ENCODE assay signal across 1 cellular context in the genomic region with DNA sequence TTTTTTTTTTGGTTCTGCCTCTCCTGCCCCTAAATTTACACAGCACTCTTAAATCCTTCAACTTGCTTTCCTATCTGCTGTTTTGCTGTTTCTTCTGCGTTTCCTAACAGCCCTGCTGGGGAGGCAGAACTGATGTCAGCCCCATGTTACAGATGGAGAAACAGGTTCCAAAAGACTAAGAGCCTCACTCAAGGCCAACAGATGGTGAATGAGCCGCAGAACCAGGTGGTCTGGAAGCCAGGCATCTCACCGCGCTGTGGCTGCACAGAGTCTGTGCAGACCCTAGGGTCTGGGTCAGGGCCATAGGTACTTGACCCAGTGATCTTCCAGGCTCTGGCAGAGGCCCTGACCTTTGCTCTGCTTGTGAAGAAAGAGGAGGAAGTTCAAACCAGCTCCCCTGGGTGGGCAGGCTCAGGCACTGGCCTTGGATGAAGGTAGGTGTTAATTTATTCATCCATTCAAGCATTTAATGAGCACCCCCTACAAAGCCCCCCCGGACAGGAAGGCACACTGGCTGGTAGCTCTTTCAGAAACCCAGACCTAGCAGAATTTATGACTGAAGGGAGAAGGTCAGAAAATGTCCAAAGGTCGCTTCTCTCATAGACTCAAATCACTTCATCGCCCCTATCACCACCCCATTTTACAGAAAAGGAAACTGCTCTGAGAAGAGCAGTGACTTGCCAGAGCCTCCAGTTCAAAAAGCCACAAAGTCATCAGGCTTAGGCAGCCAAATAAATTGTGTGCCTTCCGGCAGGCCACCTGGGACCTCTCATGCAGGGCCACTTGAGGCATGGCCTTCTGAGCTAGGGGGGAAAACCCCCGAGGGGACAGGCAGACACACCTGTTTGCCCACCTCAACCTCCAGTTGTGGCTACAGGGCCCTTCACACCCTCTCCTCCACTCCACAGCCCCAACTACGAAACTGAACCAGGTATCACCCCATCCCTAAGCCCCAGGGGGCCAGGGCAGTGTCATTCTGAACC.
TF ChIP-seq lines count a peak whose summit lies in the region.

No MANE protein-coding gene starts in this region.

TF ChIP-seq in HepG2, 621 proteins besides CTCF, POLR2A, EP300 and RAD21 (continued from another document and continues in another):
- TF ChIP-seq ZNF407 (CRISPR knock-in tag; IDR thresholded peaks at IDR 0.05; ENCODE audit: not compliant biosample characterization) (no peak), ZNF101 (CRISPR knock-in tag; IDR thresholded peaks at IDR 0.05; ENCODE audit: borderline replicate concordance, low read depth) (no peak), ZBTB8A (CRISPR knock-in tag; IDR thresholded peaks at IDR 0.05; ENCODE audit: borderline replicate concordance, low read depth) (no peak), SRSF1 (optimal IDR thresholded peaks at IDR 0.05; ENCODE audit: low read depth, low read length) (peak; percentile 24), EED (CRISPR knock-in tag; IDR thresholded peaks at IDR 0.05) (0 out of 2 replicates have a peak, but pooled peaks have one; percentile 16), ZFAT (CRISPR knock-in tag; conservative IDR thresholded peaks at IDR 0.05) (no peak), SRSF4 (IDR thresholded peaks at IDR 0.05; ENCODE audit: low read depth, low read length, poor library complexity, severe bottlenecking) (no peak), PATZ1 (CRISPR knock-in tag; IDR thresholded peaks at IDR 0.05) (peak; percentile 95), ZNF788 (CRISPR knock-in tag; IDR thresholded peaks at IDR 0.05; ENCODE audit: borderline replicate concordance) (no peak), BCL3 (CRISPR knock-in tag; IDR thresholded peaks at IDR 0.05) (0 out of 2 replicates have a peak, but pooled peaks have one; percentile 1), MIER3 (CRISPR knock-in tag; IDR thresholded peaks at IDR 0.05; ENCODE audit: borderline replicate concordance) (0 out of 2 replicates have a peak, but pooled peaks have one; percentile 14), E2F1 (CRISPR knock-in tag; IDR thresholded peaks at IDR 0.05) (0 out of 2 replicates have a peak, but pooled peaks have one; percentile 51), ATRX (CRISPR knock-in tag; IDR thresholded peaks at IDR 0.05; ENCODE audit: borderline replicate concordance) (no peak), KDM2A (CRISPR knock-in tag; IDR thresholded peaks at IDR 0.05; ENCODE audit: borderline replicate concordance, low read depth) (peak; percentile 12; the same call in 1 of the 2 replicates), ZSCAN9 (CRISPR knock-in tag; IDR thresholded peaks at IDR 0.05; ENCODE audit: borderline replicate concordance) (no peak), GABPB1 (CRISPR knock-in tag; IDR thresholded peaks at IDR 0.05) (peak; percentile 20; the same call in 1 of the 2 replicates), PPARG (CRISPR knock-in tag; conservative IDR thresholded peaks at IDR 0.05) (peak; percentile 78)
- TF ChIP-seq, protein P1, sequence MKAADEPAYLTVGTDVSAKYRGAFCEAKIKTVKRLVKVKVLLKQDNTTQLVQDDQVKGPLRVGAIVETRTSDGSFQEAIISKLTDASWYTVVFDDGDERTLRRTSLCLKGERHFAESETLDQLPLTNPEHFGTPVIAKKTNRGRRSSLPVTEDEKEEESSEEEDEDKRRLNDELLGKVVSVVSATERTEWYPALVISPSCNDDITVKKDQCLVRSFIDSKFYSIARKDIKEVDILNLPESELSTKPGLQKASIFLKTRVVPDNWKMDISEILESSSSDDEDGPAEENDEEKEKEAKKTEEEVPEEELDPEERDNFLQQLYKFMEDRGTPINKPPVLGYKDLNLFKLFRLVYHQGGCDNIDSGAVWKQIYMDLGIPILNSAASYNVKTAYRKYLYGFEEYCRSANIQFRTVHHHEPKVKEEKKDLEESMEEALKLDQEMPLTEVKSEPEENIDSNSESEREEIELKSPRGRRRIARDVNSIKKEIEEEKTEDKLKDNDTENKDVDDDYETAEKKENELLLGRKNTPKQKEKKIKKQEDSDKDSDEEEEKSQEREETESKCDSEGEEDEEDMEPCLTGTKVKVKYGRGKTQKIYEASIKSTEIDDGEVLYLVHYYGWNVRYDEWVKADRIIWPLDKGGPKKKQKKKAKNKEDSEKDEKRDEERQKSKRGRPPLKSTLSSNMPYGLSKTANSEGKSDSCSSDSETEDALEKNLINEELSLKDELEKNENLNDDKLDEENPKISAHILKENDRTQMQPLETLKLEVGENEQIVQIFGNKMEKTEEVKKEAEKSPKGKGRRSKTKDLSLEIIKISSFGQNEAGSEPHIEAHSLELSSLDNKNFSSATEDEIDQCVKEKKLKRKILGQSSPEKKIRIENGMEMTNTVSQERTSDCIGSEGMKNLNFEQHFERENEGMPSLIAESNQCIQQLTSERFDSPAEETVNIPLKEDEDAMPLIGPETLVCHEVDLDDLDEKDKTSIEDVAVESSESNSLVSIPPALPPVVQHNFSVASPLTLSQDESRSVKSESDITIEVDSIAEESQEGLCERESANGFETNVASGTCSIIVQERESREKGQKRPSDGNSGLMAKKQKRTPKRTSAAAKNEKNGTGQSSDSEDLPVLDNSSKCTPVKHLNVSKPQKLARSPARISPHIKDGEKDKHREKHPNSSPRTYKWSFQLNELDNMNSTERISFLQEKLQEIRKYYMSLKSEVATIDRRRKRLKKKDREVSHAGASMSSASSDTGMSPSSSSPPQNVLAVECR (CRISPR knock-in tag; IDR thresholded peaks at IDR 0.05; ENCODE audit: borderline replicate concordance), result peak; percentile 0; the same call in 1 of the 2 replicates
- TF ChIP-seq, protein P2, sequence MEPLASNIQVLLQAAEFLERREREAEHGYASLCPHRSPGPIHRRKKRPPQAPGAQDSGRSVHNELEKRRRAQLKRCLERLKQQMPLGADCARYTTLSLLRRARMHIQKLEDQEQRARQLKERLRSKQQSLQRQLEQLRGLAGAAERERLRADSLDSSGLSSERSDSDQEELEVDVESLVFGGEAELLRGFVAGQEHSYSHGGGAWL (CRISPR knock-in tag; IDR thresholded peaks at IDR 0.05), result no peak
- TF ChIP-seq, protein P3, sequence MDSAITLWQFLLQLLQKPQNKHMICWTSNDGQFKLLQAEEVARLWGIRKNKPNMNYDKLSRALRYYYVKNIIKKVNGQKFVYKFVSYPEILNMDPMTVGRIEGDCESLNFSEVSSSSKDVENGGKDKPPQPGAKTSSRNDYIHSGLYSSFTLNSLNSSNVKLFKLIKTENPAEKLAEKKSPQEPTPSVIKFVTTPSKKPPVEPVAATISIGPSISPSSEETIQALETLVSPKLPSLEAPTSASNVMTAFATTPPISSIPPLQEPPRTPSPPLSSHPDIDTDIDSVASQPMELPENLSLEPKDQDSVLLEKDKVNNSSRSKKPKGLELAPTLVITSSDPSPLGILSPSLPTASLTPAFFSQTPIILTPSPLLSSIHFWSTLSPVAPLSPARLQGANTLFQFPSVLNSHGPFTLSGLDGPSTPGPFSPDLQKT (CRISPR knock-in tag; IDR thresholded peaks at IDR 0.05; ENCODE audit: borderline replicate concordance), result no peak
- TF ChIP-seq, protein P4, sequence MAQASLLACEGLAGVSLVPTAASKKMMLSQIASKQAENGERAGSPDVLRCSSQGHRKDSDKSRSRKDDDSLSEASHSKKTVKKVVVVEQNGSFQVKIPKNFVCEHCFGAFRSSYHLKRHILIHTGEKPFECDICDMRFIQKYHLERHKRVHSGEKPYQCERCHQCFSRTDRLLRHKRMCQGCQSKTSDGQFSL (CRISPR knock-in tag; IDR thresholded peaks at IDR 0.05), result peak; percentile 60
